ENCODE assay signal across 1 cellular context in the genomic region with DNA sequence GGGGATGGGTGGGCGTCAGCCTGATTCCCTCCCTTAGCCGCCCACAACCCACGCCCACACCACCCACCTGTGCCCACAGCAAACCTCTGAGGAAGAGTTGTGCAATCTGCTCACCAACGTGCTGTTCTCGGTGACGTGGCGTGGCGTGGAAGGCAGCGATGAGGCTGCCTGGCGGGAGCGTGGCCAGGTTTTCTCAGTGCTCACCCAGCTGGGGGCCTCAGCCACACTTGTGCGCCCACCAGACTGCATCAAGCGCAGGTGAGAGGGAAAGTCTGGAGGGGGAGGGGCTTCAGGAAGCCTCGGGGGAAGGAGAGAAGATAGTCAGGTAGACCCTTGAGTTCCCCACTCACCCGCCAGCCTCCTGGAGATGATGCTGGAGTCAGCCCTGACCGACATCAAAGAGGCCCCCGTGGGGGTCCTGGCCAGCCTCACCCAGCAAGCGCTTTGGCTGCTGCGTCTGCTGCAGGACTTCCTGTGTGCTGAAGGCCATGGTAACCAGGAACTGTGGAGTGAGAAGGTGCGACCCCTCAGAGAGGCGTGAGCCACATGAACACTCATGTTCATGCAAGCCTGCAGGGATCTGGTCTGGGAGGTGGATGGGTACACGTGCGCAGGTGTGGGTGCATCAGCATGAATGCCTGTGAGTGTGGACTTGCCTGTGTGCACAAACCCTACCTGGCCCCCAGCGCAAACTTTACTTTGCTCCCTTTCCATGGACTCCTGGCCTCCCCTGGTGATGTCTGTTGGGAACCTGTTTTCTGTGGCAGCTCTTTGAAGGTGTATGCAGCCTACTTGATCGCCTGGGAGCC.
TF ChIP-seq lines count a peak whose summit lies in the region.

No MANE protein-coding gene starts in this region.

TF ChIP-seq in WTC11, 78 proteins besides CTCF, POLR2A, EP300 and RAD21 (continued from another document):
- TF ChIP-seq ZNF263 (CRISPR knock-in tag; IDR thresholded peaks at IDR 0.05; ENCODE audit: low read depth) (no peak), FOXK1 (CRISPR knock-in tag; IDR thresholded peaks at IDR 0.05) (no peak)
- TF ChIP-seq, protein P1, sequence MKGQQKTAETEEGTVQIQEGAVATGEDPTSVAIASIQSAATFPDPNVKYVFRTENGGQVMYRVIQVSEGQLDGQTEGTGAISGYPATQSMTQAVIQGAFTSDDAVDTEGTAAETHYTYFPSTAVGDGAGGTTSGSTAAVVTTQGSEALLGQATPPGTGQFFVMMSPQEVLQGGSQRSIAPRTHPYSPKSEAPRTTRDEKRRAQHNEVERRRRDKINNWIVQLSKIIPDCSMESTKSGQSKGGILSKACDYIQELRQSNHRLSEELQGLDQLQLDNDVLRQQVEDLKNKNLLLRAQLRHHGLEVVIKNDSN (CRISPR knock-in tag; IDR thresholded peaks at IDR 0.05): no peak
